In the genomic region with DNA sequence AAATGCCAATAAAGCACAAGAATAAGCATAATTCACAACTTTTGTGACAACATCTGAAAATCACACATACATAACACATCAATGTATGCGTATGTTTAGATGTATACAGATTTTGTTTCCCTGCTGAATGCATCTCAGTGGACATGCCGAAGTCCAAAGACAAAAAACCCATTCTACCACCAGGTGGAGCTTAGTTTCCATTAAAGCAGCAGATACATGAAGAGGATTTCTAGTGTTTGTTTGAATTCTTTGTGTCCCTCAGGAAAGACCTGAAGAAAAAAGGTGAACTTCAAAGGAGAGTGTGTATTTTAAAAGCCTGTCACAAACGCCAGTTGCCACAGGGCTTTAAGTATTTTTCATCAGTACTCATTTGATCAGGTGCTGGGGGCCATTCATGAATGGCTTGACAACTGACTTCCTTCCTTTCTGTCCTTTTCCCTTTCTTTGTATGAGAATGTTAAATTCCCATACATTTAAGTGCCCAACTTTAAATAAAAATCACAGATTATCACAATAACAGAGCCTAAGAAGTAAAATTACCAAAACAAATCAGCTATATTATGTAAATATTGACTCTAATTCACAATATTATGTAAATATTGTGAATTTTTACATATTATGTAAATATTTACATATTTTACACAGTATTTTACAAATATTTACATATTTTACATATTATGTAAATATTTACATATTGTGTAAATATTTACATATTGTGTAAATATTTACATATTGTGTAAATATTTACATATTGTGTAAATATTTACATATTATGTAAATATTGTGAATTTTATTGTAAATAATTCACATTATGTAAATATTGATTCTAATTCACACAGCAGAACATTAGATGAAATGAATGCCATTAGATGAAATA, we compare ENCODE assay signal across 8 cellular contexts.
DNase-seq lines count a peak whose midpoint lies in the region; ATAC-seq, FAIRE-seq and TF ChIP-seq lines count a peak whose summit lies in the region.

No MANE protein-coding gene starts in this region.

- no peak overlapping the region for H3K27ac Mint-ChIP-seq in activated naive CD4-positive, alpha-beta T cell treated with anti-CD3 and anti-CD28 coated beads for 36 hours

- no peak overlapping the region for H2BK12ac ChIP-seq in H1 (ENCODE audit: low read depth, low read length)

- H3K27me3 Mint-ChIP-seq in activated naive CD4-positive, alpha-beta T cell treated with anti-CD3 and anti-CD28 coated beads for 36 hours (ENCODE audit: low read depth) = no peaks in the 10 kb centered on the region

- BruUV-seq in Panc1 (replicated peaks; lab: Mats Ljungman, UMichigan) = no TSS peak

- H3K4me2 ChIP-seq in H1 (ENCODE audit: insufficient read depth in 1 of 2, low read depth in 2 of 2, low read length in 2 of 2) = no peak overlapping the region

- H3K79me1 ChIP-seq in H1 (ENCODE audit: low read depth, low read length) = no peaks in the 10 kb centered on the region

- H2AK5ac ChIP-seq in H1 (ENCODE audit: low read depth, low read length) = no peak overlapping the region

- WGBS in H1 (ENCODE audit: extremely low coverage in 1 of 2, insufficient coverage in 1 of 2, insufficient read length in 1 of 2, insufficient replicate concordance in 2 of 2, low coverage in 1 of 2, low lambda C conversion rate in 2 of 2, missing lambda C conversion rate in 1 of 2), 2 experiments = 68% methylated on average over 3 of the region's 3 CpGs; no CpG with 5 or more reads in 1 of the 2 experiments

- H3K56ac ChIP-seq in H1 (replicated peaks; ENCODE audit: insufficient read length, low read depth, low read length) = no peak overlapping the region

- no peaks in the 10 kb centered on the region for H4K20me1 ChIP-seq in H1 (replicated peaks in 1 of 2; ENCODE audit: control insufficient read depth in 1 of 2, insufficient read depth in 2 of 2, low read length in 2 of 2)

- intact Hi-C loops in activated naive CD4-positive, alpha-beta T cell treated with anti-CD3 and anti-CD28 coated beads for 36 hours (cut with micrococcal nuclease) = loop anchor here (1.0 to 10.0 kb wide), 4 partner anchors 342 to 1064 kb away; no protein-coding TSS in a partner anchor
- intact Hi-C loops in Panc1 (cut with micrococcal nuclease; ENCODE audit: unreplicated experiment) (loop anchor here (1.0 to 10.0 kb wide), 4 partner anchors 354 to 1064 kb away; no protein-coding TSS in a partner anchor), mucosa of descending colon (cut with DNase I, micrococcal nuclease) (loop anchor here (5.0 to 10.0 kb wide), 2 partner anchors 484 to 486 kb away; no protein-coding TSS in a partner anchor)

- POLR2A ChIA-PET in Panc1 (lab: Charles Lee) (interaction anchor here (0.6 kb wide), 1 partner anchor 1577 kb away, joined by 3 read pairs; no protein-coding TSS in a partner anchor), H1 (lab: Charles Lee; ENCODE audit: partially characterized antibody) (no interaction called here)

- no peaks in the 10 kb centered on the region for H3K23me2 ChIP-seq in H1 (ENCODE audit: low read depth, low read length)

- no peak overlapping the region for H4K8ac ChIP-seq in H1 (ENCODE audit: extremely low read depth, insufficient read depth, low read length)

- no peaks in the 10 kb centered on the region for H3K27me3 ChIP-seq in Panc1 (ENCODE audit: control insufficient read depth, insufficient read depth, low read length)
- H3K27me3 ChIP-seq in H1 (replicated peaks in 1 of 4; ENCODE audit: control insufficient read depth in 3 of 4, extremely low read depth in 1 of 4, insufficient read depth in 3 of 4, low read length in 3 of 4) = no peaks in the 10 kb centered on the region

- peak; percentile 30 for DNase-seq in activated naive CD4-positive, alpha-beta T cell treated with anti-CD3 and anti-CD28 coated beads for 36 hours
- no peak for DNase-seq in activated naive CD4-positive, alpha-beta T cell (lab: John Stamatoyannopoulos, UW)
- no peak for DNase-seq in H54 (ENCODE audit: insufficient read length, low spot score)
- peak; percentile 68 for DNase-seq in LNCaP clone FGC (ENCODE audit: low read depth)
- DNase-seq in Panc1 (ENCODE audit: low read depth, low spot score) = peak; percentile 57
- no peak for DNase-seq in H1 (ENCODE audit: low read depth in 1 of 2, low spot score in 2 of 2)
- peak in 1 of 3 donors; percentile 79 for DNase-seq in mucosa of descending colon
- no peak for DNase-seq in activated CD4-positive, CD25-positive, alpha-beta regulatory T cell treated with anti-CD3 and anti-CD28 coated beads, Interleukin-2, amount 50 U/mL, for 72 hours

- peak; percentile 76 to 80 for TF ChIP-seq RAD21 in H1 (IDR thresholded peaks at IDR 0.05 in 1 of 2, conservative IDR thresholded peaks at IDR 0.05 in 1 of 2; ENCODE audit: low read depth in 2 of 2, low read length in 2 of 2)

- no peak overlapping the region for H2BK15ac ChIP-seq in H1 (ENCODE audit: low read length)

- no peak for TF ChIP-seq POLR2A in H54 (IDR thresholded peaks at IDR 0.05; ENCODE audit: low read depth, low read length)
- no peak for TF ChIP-seq POLR2A in H1 (IDR thresholded peaks at IDR 0.05; ENCODE audit: control extremely low read depth in 1 of 2, low read depth in 2 of 2, low read length in 2 of 2)

- H3K18ac ChIP-seq in H1 (ENCODE audit: extremely low read depth, low read length) = no peak overlapping the region

- no peaks in the 10 kb centered on the region for H3K36me3 Mint-ChIP-seq in activated naive CD4-positive, alpha-beta T cell treated with anti-CD3 and anti-CD28 coated beads for 36 hours (ENCODE audit: low read depth)

- H3K4me3 Mint-ChIP-seq in activated naive CD4-positive, alpha-beta T cell treated with anti-CD3 and anti-CD28 coated beads for 36 hours = no peak overlapping the region

- TF ChIP-seq CTCF in LNCaP clone FGC (IDR thresholded peaks at IDR 0.05; ENCODE audit: control insufficient read depth, extremely low read depth, insufficient read depth) = peak; percentile 66
- peak; percentile 78 for TF ChIP-seq CTCF in Panc1 (IDR thresholded peaks at IDR 0.05)
- peak in 2 of 3 experiments; percentile 47 to 64; a peak in 2 of 4 replicates for TF ChIP-seq CTCF in H1 (IDR thresholded peaks at IDR 0.05; ENCODE audit: control extremely low read depth in 1 of 3, insufficient read depth in 1 of 3, low read depth in 1 of 3, low read length in 3 of 3)
- no peak for TF ChIP-seq CTCF in mucosa of descending colon (IDR thresholded peaks at IDR 0.05)

- H3K4ac ChIP-seq in H1 (replicated peaks; ENCODE audit: insufficient read length, low read depth, low read length) = no peak overlapping the region

- no peak for TF ChIP-seq EP300 in H1 (IDR thresholded peaks at IDR 0.05; ENCODE audit: borderline replicate concordance in 1 of 2, low read depth in 2 of 2, low read length in 2 of 2)

- H2AFZ ChIP-seq in H1 (ENCODE audit: low read length) = no peak overlapping the region

- H4K91ac ChIP-seq in H1 (replicated peaks; ENCODE audit: insufficient read length, low read length) = no peak overlapping the region

- no peak overlapping the region for H2BK5ac ChIP-seq in H1 (ENCODE audit: low read depth, low read length)

- FAIRE-seq in H54 (lab: Jason Lieb, UNC) (peak; percentile 99), H1 (lab: Jason Lieb, UNC) (peak; percentile 92)

- H2BK20ac ChIP-seq in H1 (ENCODE audit: low read length) = no peak overlapping the region

- CTCF ChIA-PET in activated naive CD4-positive, alpha-beta T cell treated with anti-CD3 and anti-CD28 coated beads for 36 hours (lab: Charles Lee) = interaction anchor here (0.7 to 4.0 kb wide), 4 partner anchors 66 to 840 kb away, joined by 3 to 37 read pairs (median 4); no protein-coding TSS in a partner anchor
- CTCF ChIA-PET in Panc1 (lab: Charles Lee) = interaction anchor here (0.5 to 2.2 kb wide), 5 partner anchors 12 to 486 kb away, joined by 3 to 14 read pairs (median 4); no protein-coding TSS in a partner anchor
- CTCF ChIA-PET in H1 (lab: Charles Lee; ENCODE audit: partially characterized antibody) = interaction anchor here (0.6 to 3.4 kb wide), 16 partner anchors 11 to 1380 kb away, joined by 3 to 14 read pairs (median 3); no protein-coding TSS in a partner anchor

- H3K9me3 ChIP-seq in Panc1 (ENCODE audit: control insufficient read depth, insufficient read depth, low read depth, low read length) = no peaks in the 10 kb centered on the region
- no peaks in the 10 kb centered on the region; a peak in 1 of 4 replicates for H3K9me3 ChIP-seq in H1 (ENCODE audit: insufficient read depth in 2 of 2, low read depth in 1 of 2, low read length in 1 of 2)
- no peaks in the 10 kb centered on the region for H3K9me3 ChIP-seq in mucosa of descending colon

- H3K4me3 ChIP-seq in LNCaP clone FGC (ENCODE audit: low read depth, low read length) (no peak overlapping the region), Panc1 (ENCODE audit: low read depth in 2 of 2, low read length in 2 of 2) (no peak overlapping the region), H1 (ENCODE audit: extremely low read depth in 1 of 4, insufficient read depth in 2 of 4, low read depth in 3 of 4, low read length in 4 of 4) (no peak overlapping the region), mucosa of descending colon (no peak overlapping the region)

- no peak overlapping the region for H2BK120ac ChIP-seq in H1 (replicated peaks; ENCODE audit: low read depth, low read length)

- in situ Hi-C loops in Panc1 (cut with HindIII; ENCODE audit: low pct_unique_long_range_greater_than_20kb, low sequenced_read_pairs) = no loop called here

- no peak overlapping the region for H3K9ac ChIP-seq in H1 (replicated peaks in 1 of 4; ENCODE audit: extremely low read depth in 1 of 4, low read depth in 3 of 4, low read length in 3 of 4)

- H3K27ac ChIP-seq in Panc1 (ENCODE audit: low read length) (no peak overlapping the region), H1 (ENCODE audit: low read depth, low read length) (no peak overlapping the region)

- H3K4me1 Mint-ChIP-seq in activated naive CD4-positive, alpha-beta T cell treated with anti-CD3 and anti-CD28 coated beads for 36 hours (ENCODE audit: low read depth) = no peaks in the 10 kb centered on the region

- H3K36me3 ChIP-seq in Panc1 (ENCODE audit: control insufficient read depth, insufficient read depth, low read length) (no peaks in the 10 kb centered on the region), H1 (ENCODE audit: control insufficient read depth in 2 of 4, insufficient read depth in 4 of 4, low read length in 3 of 4) (no peaks in the 10 kb centered on the region), mucosa of descending colon (ENCODE audit: low read depth) (no peaks in the 10 kb centered on the region)

- no peak overlapping the region for H4K5ac ChIP-seq in H1 (ENCODE audit: insufficient read length, low read depth, low read length)

- ATAC-seq in Panc1 (peak; percentile 92), mucosa of descending colon (peak; percentile 65)

- no peaks in the 10 kb centered on the region for H3K79me2 ChIP-seq in H1 (ENCODE audit: control insufficient read depth in 1 of 2, insufficient read depth in 2 of 2, low read length in 2 of 2)

- no peak overlapping the region for H3K14ac ChIP-seq in H1 (ENCODE audit: insufficient read length)

- H3K4me1 ChIP-seq in Panc1 (ENCODE audit: control insufficient read depth, insufficient read depth, low read length) = no peaks in the 10 kb centered on the region
- peaks cover 0 to 2% (median 0%) of the 10 kb centered on the region in 4 experiments; a peak in 1 of 7 replicates for H3K4me1 ChIP-seq in H1 (replicated peaks in 1 of 4; ENCODE audit: control insufficient read depth in 3 of 4, insufficient read depth in 4 of 4, low read length in 3 of 4)
- H3K4me1 ChIP-seq in mucosa of descending colon (ENCODE audit: low read depth) = no peaks in the 10 kb centered on the region

- no peak overlapping the region for H3K23ac ChIP-seq in H1 (ENCODE audit: insufficient read length)

- no peaks in the 10 kb centered on the region for H3K9me3 Mint-ChIP-seq in activated naive CD4-positive, alpha-beta T cell treated with anti-CD3 and anti-CD28 coated beads for 36 hours

Comparison
In these comparisons a context has a peak if more than half of its experiments do, and no peak if none do; other contexts are left out.
1. DNase-seq: peak in activated naive CD4-positive, alpha-beta T cell treated with anti-CD3 and anti-CD28 coated beads for 36 hours (single experiment), LNCaP clone FGC (single experiment) and Panc1 (single experiment); none in activated naive CD4-positive, alpha-beta T cell (0 of 4), H54 (single experiment), H1 (0 of 2) and activated CD4-positive, CD25-positive, alpha-beta regulatory T cell treated with anti-CD3 and anti-CD28 coated beads, Interleukin-2, amount 50 U/mL, for 72 hours (single experiment).